ENCODE assay signal across 17 cellular contexts in genomic region chr5:80243567-80243966, GRCh38. TPM values are rescaled to one million over a fixed set of nuclear protein-coding genes. Genes with fewer than 3 reads are reported as not detected.
DNase-seq lines count a peak whose midpoint lies in the region; ATAC-seq, FAIRE-seq and TF ChIP-seq lines count a peak whose summit lies in the region.
"Had no signal": no experiment of that assay in that cellular context is flagged by ENCODE, and none has a peak within 500 bp of the region (broad histone marks: within the 10 kb centered on the region; RNA-seq: fewer than 3 reads in every experiment).

No MANE protein-coding gene starts in this region.

- H3K27ac ChIP-seq in HEK293 (ENCODE audit: extremely low read depth, low read depth, low read length) (no peak overlapping the region), endodermal cell (ENCODE audit: low read depth, low read length) (no peak overlapping the region), kidney (ENCODE audit: low read depth in 2 of 2, low read length in 2 of 2) (no peak overlapping the region)
- H3K27ac ChIP-seq: HL-60 had no signal

- H3K4me3 ChIP-seq in HEK293 (ENCODE audit: low read depth, low read length) (no peak overlapping the region), endodermal cell (ENCODE audit: low read length) (peak overlapping the region; percentile 68), kidney (ENCODE audit: low read length in 2 of 2) (no peak overlapping the region)
- H3K4me3 ChIP-seq: GM12878 had no signal

- H3K9me3 Mint-ChIP-seq in activated naive CD4-positive, alpha-beta T cell treated with anti-CD3 and anti-CD28 coated beads, Interleukin-2, amount 10 ng/mL, durations not matched to agents 7 days and 5 days, result peaks cover 24% of the 10 kb centered on the region
- H3K9me3 Mint-ChIP-seq in activated naive CD4-positive, alpha-beta T cell treated with anti-CD3 and anti-CD28 coated beads, Interleukin-2, amount 50 U/mL, for 72 hours, result peaks cover 12 to 20% of the 10 kb centered on the region in 2 donors
- peaks cover 36% of the 10 kb centered on the region for H3K9me3 Mint-ChIP-seq in endodermal cell

- no peak overlapping the region for H3K4me3 Mint-ChIP-seq in activated naive CD4-positive, alpha-beta T cell treated with anti-CD3 and anti-CD28 coated beads, Interleukin-2, amount 10 ng/mL, durations not matched to agents 7 days and 5 days
- no peak overlapping the region for H3K4me3 Mint-ChIP-seq in endodermal cell
- H3K4me3 Mint-ChIP-seq: B cell, CD14-positive monocyte had no signal

- H3K9ac ChIP-seq in endodermal cell (ENCODE audit: extremely low read depth, low read length, poor library complexity, severe bottlenecking) (no peak overlapping the region), kidney (ENCODE audit: low read length in 2 of 2) (no peak overlapping the region)

- no peaks in the 10 kb centered on the region; a peak in 1 of 3 replicates for H3K36me3 ChIP-seq in HEK293 (ENCODE audit: control insufficient read depth in 2 of 2, insufficient read depth in 1 of 2, low read length in 2 of 2)
- peaks cover 63% of the 10 kb centered on the region for H3K36me3 ChIP-seq in endodermal cell (ENCODE audit: control insufficient read depth, insufficient read depth, low read length)
- no peaks in the 10 kb centered on the region for H3K36me3 ChIP-seq in kidney (ENCODE audit: control insufficient read depth in 1 of 2, insufficient read depth in 2 of 2, low read length in 2 of 2)

- no peak for FAIRE-seq in kidney (lab: Jason Lieb, UNC)
- FAIRE-seq: GM12878, GM18507 had no signal

- H3K27me3 Mint-ChIP-seq in activated naive CD4-positive, alpha-beta T cell treated with anti-CD3 and anti-CD28 coated beads, Interleukin-2, amount 10 ng/mL, durations not matched to agents 7 days and 5 days, result no peaks in the 10 kb centered on the region
- no peaks in the 10 kb centered on the region for H3K27me3 Mint-ChIP-seq in endodermal cell (ENCODE audit: insufficient read depth)
- H3K27me3 Mint-ChIP-seq: B cell had no signal

- ATAC-seq in activated naive CD4-positive, alpha-beta T cell treated with anti-CD3 and anti-CD28 coated beads, Interleukin-2, amount 50 U/mL, for 72 hours, result no peak
- ATAC-seq in GM21786 (IDR thresholded peaks at IDR 0.05; ENCODE audit: unreplicated experiment), result no peak
- ATAC-seq in GM21447 (IDR thresholded peaks at IDR 0.05; ENCODE audit: unreplicated experiment), result no peak
- ATAC-seq: GM12878 had no signal

- no peak for TF ChIP-seq CTCF in HEK293 (tag by site-specific recombination; IDR thresholded peaks at IDR 0.05)
- TF ChIP-seq CTCF in endodermal cell (conservative IDR thresholded peaks at IDR 0.05), result no peak
- no peak for TF ChIP-seq CTCF in kidney (IDR thresholded peaks at IDR 0.05; ENCODE audit: borderline replicate concordance, extremely low read depth, insufficient read depth)

- DNase-seq in activated naive CD4-positive, alpha-beta T cell treated with anti-CD3 and anti-CD28 coated beads, Interleukin-2, amount 10 ng/mL, durations not matched to agents 7 days and 5 days, result no peak
- no peak for DNase-seq in activated naive CD4-positive, alpha-beta T cell treated with anti-CD3 and anti-CD28 coated beads, Interleukin-2, amount 50 U/mL, for 72 hours (ENCODE audit: low spot score in 2 of 2)
- DNase-seq in endodermal cell (no peak), kidney (no peak)
- DNase-seq: 8988T; ACHN; Caco-2; CD8-positive, alpha-beta memory T cell; HCEC 1CT had no signal

- H3K4me1 ChIP-seq in HEK293 (ENCODE audit: control insufficient read depth, insufficient read depth, low read length) (peaks cover 11% of the 10 kb centered on the region), endodermal cell (ENCODE audit: control insufficient read depth, insufficient read depth, low read length) (peaks cover 15% of the 10 kb centered on the region), kidney (ENCODE audit: control insufficient read depth in 1 of 2, insufficient read depth in 1 of 2, low read depth in 1 of 2, low read length in 2 of 2) (peaks cover 7 to 13% of the 10 kb centered on the region in 2 donors)

- intact Hi-C loops in kidney (cut with DNase I), result no loop called here

- peaks cover 72% of the 10 kb centered on the region for H3K4me1 Mint-ChIP-seq in activated naive CD4-positive, alpha-beta T cell treated with anti-CD3 and anti-CD28 coated beads, Interleukin-2, amount 10 ng/mL, durations not matched to agents 7 days and 5 days
- H3K4me1 Mint-ChIP-seq in endodermal cell, result peaks cover 32% of the 10 kb centered on the region

- POLR2A ChIA-PET in HEK293 (lab: Yijun Ruan, JAX), result no interaction called here

- 100% methylated on average over 1 of the region's 1 CpG for WGBS in endodermal cell (ENCODE audit: insufficient coverage in 1 of 2, insufficient read length in 1 of 2), 2 experiments

- CTCF ChIA-PET in activated naive CD4-positive, alpha-beta T cell treated with anti-CD3 and anti-CD28 coated beads, Interleukin-2, amount 10 ng/mL, durations not matched to agents 7 days and 5 days (lab: Charles Lee), result no interaction called here
- CTCF ChIA-PET in HEK293 (lab: Yijun Ruan, JAX), result no interaction called here

- H3K27me3 ChIP-seq in endodermal cell (ENCODE audit: control insufficient read depth, insufficient read depth, low read length, poor library complexity, severe bottlenecking), result no peaks in the 10 kb centered on the region

- H3K9me3 ChIP-seq in HEK293 (ENCODE audit: control insufficient read depth, insufficient read depth, low read depth, low read length) (no peaks in the 10 kb centered on the region), endodermal cell (ENCODE audit: control insufficient read depth, low read length) (peaks cover 50% of the 10 kb centered on the region), kidney (ENCODE audit: control insufficient read depth in 1 of 2, low read length in 2 of 2) (peaks cover 0 to 5% of the 10 kb centered on the region in 2 donors)

- H3K36me3 Mint-ChIP-seq in activated naive CD4-positive, alpha-beta T cell treated with anti-CD3 and anti-CD28 coated beads, Interleukin-2, amount 10 ng/mL, durations not matched to agents 7 days and 5 days, result peaks cover 73% of the 10 kb centered on the region
- peaks cover 26 to 45% of the 10 kb centered on the region in 2 donors for H3K36me3 Mint-ChIP-seq in activated naive CD4-positive, alpha-beta T cell treated with anti-CD3 and anti-CD28 coated beads, Interleukin-2, amount 50 U/mL, for 72 hours
- H3K36me3 Mint-ChIP-seq in endodermal cell (ENCODE audit: low read depth), result peaks cover 50% of the 10 kb centered on the region

- peak overlapping the region; percentile 58 for H3K27ac Mint-ChIP-seq in activated naive CD4-positive, alpha-beta T cell treated with anti-CD3 and anti-CD28 coated beads, Interleukin-2, amount 10 ng/mL, durations not matched to agents 7 days and 5 days
- H3K27ac Mint-ChIP-seq in activated naive CD4-positive, alpha-beta T cell treated with anti-CD3 and anti-CD28 coated beads, Interleukin-2, amount 50 U/mL, for 72 hours, result no peak overlapping the region
- H3K27ac Mint-ChIP-seq in endodermal cell, result no peak overlapping the region
- H3K27ac Mint-ChIP-seq: B cell, CD14-positive monocyte had no signal

TF ChIP-seq in HEK293, 187 proteins besides CTCF, POLR2A, EP300 and RAD21 (continues in another document):
- TF ChIP-seq ZNF433 (tag by site-specific recombination; IDR thresholded peaks at IDR 0.05; ENCODE audit: low read depth) (peak; percentile 70; the same call in 1 of the 2 replicates), ZNF549 (tag by site-specific recombination; IDR thresholded peaks at IDR 0.05) (no peak), ZBTB49 (tag by site-specific recombination; IDR thresholded peaks at IDR 0.05; ENCODE audit: low read depth) (no peak), ZNF148 (tag by site-specific recombination; IDR thresholded peaks at IDR 0.05; ENCODE audit: borderline replicate concordance) (no peak), ZNF600 (tag by site-specific recombination; IDR thresholded peaks at IDR 0.05) (no peak), ZNF266 (tag by site-specific recombination; IDR thresholded peaks at IDR 0.05; ENCODE audit: low read depth) (peak; percentile 84)

RNA-seq across cellular contexts. Expression of gene SERINC5, which starts 12.3 kb away (rescaled TPM):
- 10 to 100 TPM; 34.4 to 50.4 TPM for total RNA-seq in activated naive CD4-positive, alpha-beta T cell treated with anti-CD3 and anti-CD28 coated beads, Interleukin-2, amount 50 U/mL, for 72 hours
- total RNA-seq in endodermal cell, result 100 to 1,000 TPM; 134 to 183 TPM
- 34.9 TPM for polyA plus RNA-seq in endodermal cell (2013, experiment 1 of 2)
- polyA plus RNA-seq in endodermal cell (2013, experiment 2 of 2), result 34.7 TPM
- total RNA-seq in kidney, result 23.8 TPM
- 3.9 TPM for polyA plus RNA-seq in kidney (ENCODE audit: insufficient read depth, low read depth, low replicate concordance)
